ENCODE assay signal across 8 cellular contexts in the genomic region with DNA sequence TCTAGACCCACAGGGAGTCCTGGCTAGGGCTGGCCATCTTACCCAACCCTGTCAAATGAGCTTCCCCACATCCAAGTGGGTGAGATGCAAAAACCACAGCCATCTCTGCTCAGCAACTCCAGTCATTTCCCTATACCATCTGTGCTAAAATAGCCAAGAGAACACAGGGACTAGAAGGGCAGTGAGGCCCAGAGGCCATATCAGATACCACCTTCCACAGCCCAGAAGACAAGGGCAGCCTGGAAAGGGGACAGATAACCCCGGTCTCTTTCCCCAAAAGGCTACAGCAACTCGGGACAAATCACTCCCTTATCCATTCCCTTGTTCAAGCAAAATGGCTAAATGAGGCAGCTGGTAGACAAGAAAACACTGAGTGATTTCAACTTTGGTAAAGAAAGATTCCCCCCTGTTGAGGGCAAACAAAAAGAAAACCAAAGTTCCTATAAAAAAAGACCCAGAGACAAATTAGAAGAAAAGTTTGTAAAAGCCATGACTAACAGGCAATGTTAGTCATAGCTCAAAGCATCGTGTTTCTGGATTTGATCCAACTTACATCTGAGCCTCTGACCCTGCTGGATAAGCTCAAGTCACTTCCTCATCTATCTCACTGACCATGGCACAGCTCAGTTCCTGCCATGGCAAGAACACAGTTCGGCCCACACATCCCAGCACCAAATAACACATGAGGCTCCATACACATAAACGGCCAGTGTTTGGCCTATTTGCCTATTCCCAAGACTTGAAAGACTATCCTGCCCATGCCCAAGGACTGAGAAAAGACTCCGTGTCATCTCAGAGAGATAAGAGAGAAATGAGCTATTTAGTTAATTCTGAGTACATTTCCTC. TPM values are rescaled to one million over a fixed set of nuclear protein-coding genes. Genes with fewer than 3 reads are reported as not detected.
A peak's percentile ranks its signal among the peaks of the same experiment; 100 is the strongest.
DNase-seq lines count a peak whose midpoint lies in the region; ATAC-seq and TF ChIP-seq lines count a peak whose summit lies in the region.

No MANE protein-coding gene starts in this region.

- H3K27ac Mint-ChIP-seq in mesothelial cell of epicardium: peak overlapping the region; percentile 58

- H3K9me3 Mint-ChIP-seq in mesothelial cell of epicardium: no peaks in the 10 kb centered on the region

- H3K27me3 ChIP-seq in brain microvascular endothelial cell (replicated peaks): no peaks in the 10 kb centered on the region

- no peak for ATAC-seq in HG02678 (IDR thresholded peaks at IDR 0.05; ENCODE audit: unreplicated experiment)
- ATAC-seq in HG02938 (IDR thresholded peaks at IDR 0.05; ENCODE audit: unreplicated experiment): no peak

- TF ChIP-seq CTCF in AG09309 (IDR thresholded peaks at IDR 0.05; ENCODE audit: control insufficient read depth, insufficient read depth, low read depth, low read length, missing control alignments): no peak
- TF ChIP-seq CTCF in brain microvascular endothelial cell (IDR thresholded peaks at IDR 0.05; ENCODE audit: low read depth, low read length, missing control alignments): no peak
- no peak for TF ChIP-seq CTCF in mesothelial cell of epicardium (IDR thresholded peaks at IDR 0.05; ENCODE audit: unreplicated experiment)

- in situ Hi-C loops in brain microvascular endothelial cell (cut with HindIII; ENCODE audit: low pct_ligation_motif_present, low sequenced_read_pairs): no loop called here

- DNase-seq in AG09309 (ENCODE audit: low read depth): peak; percentile 89
- DNase-seq in LoVo (ENCODE audit: low spot score): peak; percentile 90
- peak; percentile 87 for DNase-seq in brain microvascular endothelial cell
- no peak for DNase-seq in mesothelial cell of epicardium (ENCODE audit: low spot score in 2 of 2, unreplicated experiment in 2 of 2)
- no peak for DNase-seq in NCI-H524 (lab: John Stamatoyannopoulos, UW)
- DNase-seq in T-helper 1 cell: no peak

- H3K4me3 ChIP-seq in AG09309 (ENCODE audit: control insufficient read depth, low read depth, low read length) (no peak overlapping the region), brain microvascular endothelial cell (ENCODE audit: low read depth, low read length) (no peak overlapping the region)

- H3K4me1 Mint-ChIP-seq in mesothelial cell of epicardium: peaks cover 67% of the 10 kb centered on the region

- no peaks in the 10 kb centered on the region for H3K36me3 ChIP-seq in brain microvascular endothelial cell (replicated peaks)

- peak overlapping the region; percentile 17 for H3K27ac ChIP-seq in brain microvascular endothelial cell

- H3K36me3 Mint-ChIP-seq in mesothelial cell of epicardium: no peaks in the 10 kb centered on the region

- no peak overlapping the region for H3K4me3 Mint-ChIP-seq in mesothelial cell of epicardium

- H3K27me3 Mint-ChIP-seq in mesothelial cell of epicardium (ENCODE audit: low read depth): no peaks in the 10 kb centered on the region

RNA-seq across cellular contexts. Expression of gene LAMB3, which starts 3.1 kb away (rescaled TPM):
- 34.7 to 37.0 TPM (median 37.0 TPM) in 3 replicates for total RNA-seq in mesothelial cell of epicardium

RNA-seq across cellular contexts. Expression of gene G0S2, which starts 26.1 kb away (rescaled TPM):
- total RNA-seq in mesothelial cell of epicardium: 3.6 to 5.6 TPM (median 4.1 TPM) in 3 replicates

RNA-seq across cellular contexts. Expression of gene HSD11B1, which starts 55.5 kb away (rescaled TPM):
- 0.63 TPM in 1 of 3 replicates, not detected in the others for total RNA-seq in mesothelial cell of epicardium

Comparison
In these comparisons a context has a peak if more than half of its experiments do, and no peak if none do; other contexts are left out.
1. DNase-seq: peak in AG09309 (single experiment), LoVo (single experiment) and brain microvascular endothelial cell (single experiment); none in mesothelial cell of epicardium (0 of 2), NCI-H524 (0 of 2) and T-helper 1 cell (0 of 5).